Comparison of ENCODE assay signal across 1 cellular context in the genomic region with DNA sequence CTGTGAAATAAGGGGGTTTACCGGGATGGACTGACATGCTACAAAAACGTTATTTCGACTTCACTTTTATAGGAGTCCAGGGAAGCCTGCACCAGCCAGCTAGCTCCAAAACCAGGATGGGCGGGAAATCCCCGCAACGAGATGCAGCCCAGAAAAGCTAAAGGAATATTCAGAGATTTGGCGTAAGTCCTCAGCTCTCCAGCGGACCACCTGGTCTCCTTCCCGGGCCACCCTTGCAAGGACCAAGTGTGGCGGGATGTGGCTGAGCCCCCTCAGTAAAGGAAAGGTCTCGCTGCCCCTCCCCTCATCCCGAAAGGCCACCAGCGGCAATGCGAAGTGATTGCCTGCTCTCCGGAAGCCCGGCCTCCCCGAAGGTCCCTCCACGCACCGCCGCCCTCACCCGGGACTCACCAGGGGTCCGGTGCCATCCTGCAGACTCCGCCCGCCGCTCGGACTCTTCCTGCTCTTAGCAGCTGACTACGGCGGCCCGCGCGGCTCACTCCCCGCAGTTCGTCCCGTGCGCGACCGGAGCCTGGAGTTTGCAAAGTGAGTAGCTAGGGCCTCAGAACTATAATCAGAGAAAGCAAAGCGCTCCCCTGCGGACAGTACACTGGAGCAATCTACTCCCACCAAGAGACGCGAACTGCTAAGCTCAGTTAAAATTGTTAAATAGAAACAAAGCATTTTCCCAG.
A peak's percentile ranks its signal among the peaks of the same experiment; 100 is the strongest.
TF ChIP-seq lines count a peak whose summit lies in the region.

A gene with protein sequence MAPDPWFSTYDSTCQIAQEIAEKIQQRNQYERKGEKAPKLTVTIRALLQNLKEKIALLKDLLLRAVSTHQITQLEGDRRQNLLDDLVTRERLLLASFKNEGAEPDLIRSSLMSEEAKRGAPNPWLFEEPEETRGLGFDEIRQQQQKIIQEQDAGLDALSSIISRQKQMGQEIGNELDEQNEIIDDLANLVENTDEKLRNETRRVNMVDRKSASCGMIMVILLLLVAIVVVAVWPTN (minus strand): TSS at position 440 of the 692 bp plus-strand sequence. CDS start 12 bp downstream, at position 428.

TF ChIP-seq in HEK293, 187 proteins besides CTCF, POLR2A, EP300 and RAD21 (continued from another document):
- TF ChIP-seq, protein P1, sequence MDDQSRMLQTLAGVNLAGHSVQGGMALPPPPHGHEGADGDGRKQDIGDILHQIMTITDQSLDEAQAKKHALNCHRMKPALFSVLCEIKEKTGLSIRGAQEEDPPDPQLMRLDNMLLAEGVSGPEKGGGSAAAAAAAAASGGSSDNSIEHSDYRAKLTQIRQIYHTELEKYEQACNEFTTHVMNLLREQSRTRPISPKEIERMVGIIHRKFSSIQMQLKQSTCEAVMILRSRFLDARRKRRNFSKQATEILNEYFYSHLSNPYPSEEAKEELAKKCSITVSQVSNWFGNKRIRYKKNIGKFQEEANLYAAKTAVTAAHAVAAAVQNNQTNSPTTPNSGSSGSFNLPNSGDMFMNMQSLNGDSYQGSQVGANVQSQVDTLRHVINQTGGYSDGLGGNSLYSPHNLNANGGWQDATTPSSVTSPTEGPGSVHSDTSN (CRISPR knock-in tag; IDR thresholded peaks at IDR 0.05): no peak; the same call in 1 of the 2 replicates
- TF ChIP-seq, protein P2, sequence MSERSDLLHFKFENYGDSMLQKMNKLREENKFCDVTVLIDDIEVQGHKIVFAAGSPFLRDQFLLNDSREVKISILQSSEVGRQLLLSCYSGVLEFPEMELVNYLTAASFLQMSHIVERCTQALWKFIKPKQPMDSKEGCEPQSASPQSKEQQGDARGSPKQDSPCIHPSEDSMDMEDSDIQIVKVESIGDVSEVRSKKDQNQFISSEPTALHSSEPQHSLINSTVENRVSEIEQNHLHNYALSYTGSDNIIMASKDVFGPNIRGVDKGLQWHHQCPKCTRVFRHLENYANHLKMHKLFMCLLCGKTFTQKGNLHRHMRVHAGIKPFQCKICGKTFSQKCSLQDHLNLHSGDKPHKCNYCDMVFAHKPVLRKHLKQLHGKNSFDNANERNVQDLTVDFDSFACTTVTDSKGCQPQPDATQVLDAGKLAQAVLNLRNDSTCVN (tag by site-specific recombination; optimal IDR thresholded peaks at IDR 0.05): peak; percentile 43
- TF ChIP-seq, protein P3, sequence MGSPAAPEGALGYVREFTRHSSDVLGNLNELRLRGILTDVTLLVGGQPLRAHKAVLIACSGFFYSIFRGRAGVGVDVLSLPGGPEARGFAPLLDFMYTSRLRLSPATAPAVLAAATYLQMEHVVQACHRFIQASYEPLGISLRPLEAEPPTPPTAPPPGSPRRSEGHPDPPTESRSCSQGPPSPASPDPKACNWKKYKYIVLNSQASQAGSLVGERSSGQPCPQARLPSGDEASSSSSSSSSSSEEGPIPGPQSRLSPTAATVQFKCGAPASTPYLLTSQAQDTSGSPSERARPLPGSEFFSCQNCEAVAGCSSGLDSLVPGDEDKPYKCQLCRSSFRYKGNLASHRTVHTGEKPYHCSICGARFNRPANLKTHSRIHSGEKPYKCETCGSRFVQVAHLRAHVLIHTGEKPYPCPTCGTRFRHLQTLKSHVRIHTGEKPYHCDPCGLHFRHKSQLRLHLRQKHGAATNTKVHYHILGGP (tag by site-specific recombination; IDR thresholded peaks at IDR 0.05): no peak
- TF ChIP-seq, protein P4, sequence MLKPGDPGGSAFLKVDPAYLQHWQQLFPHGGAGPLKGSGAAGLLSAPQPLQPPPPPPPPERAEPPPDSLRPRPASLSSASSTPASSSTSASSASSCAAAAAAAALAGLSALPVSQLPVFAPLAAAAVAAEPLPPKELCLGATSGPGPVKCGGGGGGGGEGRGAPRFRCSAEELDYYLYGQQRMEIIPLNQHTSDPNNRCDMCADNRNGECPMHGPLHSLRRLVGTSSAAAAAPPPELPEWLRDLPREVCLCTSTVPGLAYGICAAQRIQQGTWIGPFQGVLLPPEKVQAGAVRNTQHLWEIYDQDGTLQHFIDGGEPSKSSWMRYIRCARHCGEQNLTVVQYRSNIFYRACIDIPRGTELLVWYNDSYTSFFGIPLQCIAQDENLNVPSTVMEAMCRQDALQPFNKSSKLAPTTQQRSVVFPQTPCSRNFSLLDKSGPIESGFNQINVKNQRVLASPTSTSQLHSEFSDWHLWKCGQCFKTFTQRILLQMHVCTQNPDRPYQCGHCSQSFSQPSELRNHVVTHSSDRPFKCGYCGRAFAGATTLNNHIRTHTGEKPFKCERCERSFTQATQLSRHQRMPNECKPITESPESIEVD (tag by site-specific recombination; IDR thresholded peaks at IDR 0.05): no peak
- TF ChIP-seq ZFP69B (tag by site-specific recombination; IDR thresholded peaks at IDR 0.05): no peak; the same call in 1 of the 2 replicates
- TF ChIP-seq ZNF558 (tag by site-specific recombination; IDR thresholded peaks at IDR 0.05): no peak
- TF ChIP-seq, protein P5, sequence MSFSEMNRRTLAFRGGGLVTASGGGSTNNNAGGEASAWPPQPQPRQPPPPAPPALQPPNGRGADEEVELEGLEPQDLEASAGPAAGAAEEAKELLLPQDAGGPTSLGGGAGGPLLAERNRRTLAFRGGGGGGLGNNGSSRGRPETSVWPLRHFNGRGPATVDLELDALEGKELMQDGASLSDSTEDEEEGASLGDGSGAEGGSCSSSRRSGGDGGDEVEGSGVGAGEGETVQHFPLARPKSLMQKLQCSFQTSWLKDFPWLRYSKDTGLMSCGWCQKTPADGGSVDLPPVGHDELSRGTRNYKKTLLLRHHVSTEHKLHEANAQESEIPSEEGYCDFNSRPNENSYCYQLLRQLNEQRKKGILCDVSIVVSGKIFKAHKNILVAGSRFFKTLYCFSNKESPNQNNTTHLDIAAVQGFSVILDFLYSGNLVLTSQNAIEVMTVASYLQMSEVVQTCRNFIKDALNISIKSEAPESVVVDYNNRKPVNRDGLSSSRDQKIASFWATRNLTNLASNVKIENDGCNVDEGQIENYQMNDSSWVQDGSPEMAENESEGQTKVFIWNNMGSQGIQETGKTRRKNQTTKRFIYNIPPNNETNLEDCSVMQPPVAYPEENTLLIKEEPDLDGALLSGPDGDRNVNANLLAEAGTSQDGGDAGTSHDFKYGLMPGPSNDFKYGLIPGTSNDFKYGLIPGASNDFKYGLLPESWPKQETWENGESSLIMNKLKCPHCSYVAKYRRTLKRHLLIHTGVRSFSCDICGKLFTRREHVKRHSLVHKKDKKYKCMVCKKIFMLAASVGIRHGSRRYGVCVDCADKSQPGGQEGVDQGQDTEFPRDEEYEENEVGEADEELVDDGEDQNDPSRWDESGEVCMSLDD (tag by site-specific recombination; IDR thresholded peaks at IDR 0.05): peak; percentile 20; the same call in 1 of the 2 replicates
